Comparison of ENCODE assay signal across 8 cellular contexts in the genomic region with DNA sequence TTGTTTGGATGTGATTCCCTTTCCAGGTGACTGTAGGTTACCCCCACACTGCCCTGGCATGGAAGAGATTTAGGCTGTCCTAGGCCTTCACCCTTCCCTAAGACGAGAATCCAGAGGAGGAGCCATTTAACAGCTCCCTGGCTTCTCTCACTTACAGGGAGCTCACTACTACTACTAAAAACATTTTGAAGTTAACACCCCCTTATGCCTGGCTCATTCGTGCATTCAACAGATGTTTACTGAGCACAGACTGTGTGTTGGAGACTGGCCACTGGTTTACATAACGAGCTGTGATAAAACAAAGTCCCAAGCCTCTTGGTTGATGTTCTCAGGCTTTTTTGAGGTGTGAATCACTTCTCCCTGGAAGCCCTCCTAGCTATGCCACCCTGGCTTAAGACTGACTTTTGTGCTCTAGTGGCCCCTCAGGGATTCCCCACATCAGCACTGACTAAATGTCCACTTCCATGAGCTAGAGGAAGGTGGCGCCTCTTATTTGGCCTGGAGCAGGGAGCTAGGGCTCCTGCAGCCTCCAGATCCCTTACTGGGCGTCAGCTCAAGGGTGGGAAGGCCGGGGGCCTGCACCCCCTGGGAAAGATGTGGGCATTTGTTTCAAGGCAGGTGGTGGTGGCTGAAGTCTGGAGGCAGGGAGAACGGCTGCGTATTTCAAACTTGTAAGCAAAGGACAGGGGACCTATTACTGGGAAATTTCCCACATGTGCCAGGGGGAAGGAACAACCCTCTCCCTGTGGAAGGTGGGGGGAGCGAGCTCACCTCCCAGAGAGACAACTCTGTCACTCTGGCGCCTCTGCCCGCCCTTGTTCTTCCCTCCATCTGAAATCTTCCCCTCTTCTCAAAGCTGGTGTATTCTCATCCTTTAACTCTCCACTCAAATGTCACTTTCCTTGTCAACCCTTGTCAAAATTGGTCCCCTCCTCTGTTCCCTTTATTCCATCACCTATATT. TPM values are rescaled to one million over a fixed set of nuclear protein-coding genes. Genes with fewer than 3 reads are reported as not detected.
DNase-seq lines count a peak whose midpoint lies in the region; ATAC-seq and TF ChIP-seq lines count a peak whose summit lies in the region.

No MANE protein-coding gene starts in this region.

- peak; percentile 62 for DNase-seq in AG08396 (ENCODE audit: low spot score)
- peak; percentile 82 for DNase-seq in H7
- peak; percentile 43 for DNase-seq in WTC11 (ENCODE audit: low spot score)
- DNase-seq in heart left ventricle, result peak in 4 of 5 donors; percentile 73 to 79 (median 76)
- peak; percentile 73 for DNase-seq in putamen (ENCODE audit: low spot score)
- no peak for DNase-seq in NCI-H345 (lab: John Stamatoyannopoulos, UW)
- DNase-seq in activated T-cell treated with anti-CD3 and anti-CD28 coated beads for 4 hours, result no peak

- H3K27me3 ChIP-seq in H7 (ENCODE audit: control insufficient read depth, insufficient read depth, low read length) (no peaks in the 10 kb centered on the region), heart left ventricle (no peaks in the 10 kb centered on the region)

- peak overlapping the region; percentile 66 for H3K27ac Mint-ChIP-seq in WTC11

- CTCF ChIA-PET in WTC11 (lab: Charles Lee), result interaction anchor here (0.6 to 6.5 kb wide), 19 partner anchors 8 to 106 kb away, joined by 3 to 129 read pairs (median 4); partner anchors contain the start of genes FAM89B, MALAT1, SCYL1 and ZNRD2

- H3K4me3 Mint-ChIP-seq in WTC11, result no peak overlapping the region

- H3K36me3 ChIP-seq in H7 (replicated peaks; ENCODE audit: control insufficient read depth, insufficient read depth, low read length), result no peaks in the 10 kb centered on the region
- H3K36me3 ChIP-seq in heart left ventricle, result no peaks in the 10 kb centered on the region

- ATAC-seq in WTC11, result peak; percentile 64
- peak; percentile 45 to 57 (median 49) for ATAC-seq in heart left ventricle
- no peak for ATAC-seq in HG02588 (IDR thresholded peaks at IDR 0.05; ENCODE audit: unreplicated experiment)

- H3K4me3 ChIP-seq in H7 (ENCODE audit: insufficient read depth, low read depth, low read length) (no peak overlapping the region), heart left ventricle (peak overlapping the region in 11 of 12 donors; percentile 16 to 94 (median 78))

- POLR2A ChIA-PET in WTC11 (lab: Charles Lee), result interaction anchor here (0.6 to 5.6 kb wide), 6 partner anchors 11 to 122 kb away, joined by 4 to 248 read pairs (median 62); partner anchors contain the start of gene MALAT1

- no peaks in the 10 kb centered on the region for H3K9me3 Mint-ChIP-seq in WTC11

- 33 to 38% (median 35%) methylated on average over 11 of the region's 11 CpGs for WGBS in heart left ventricle, 4 donors

- TF ChIP-seq CTCF in WTC11 (IDR thresholded peaks at IDR 0.05) (no peak), heart left ventricle (IDR thresholded peaks at IDR 0.05) (peak in 11 of 12 donors; percentile 13 to 65 (median 44))

- peaks cover 39% of the 10 kb centered on the region for H3K4me1 Mint-ChIP-seq in WTC11

- no peaks in the 10 kb centered on the region; the same call in 1 of the 2 replicates for H3K27me3 Mint-ChIP-seq in WTC11 (ENCODE audit: low read depth)

- intact Hi-C loops in heart left ventricle (cut with DNase I), result loop anchor here in 2 of 10 donors (2.0 kb wide), 2 partner anchors 13 to 19 kb away; partner anchors contain the start of gene MALAT1 (in 1 of the 2)

- peak in 1 of 2 donors; percentile 41 for TF ChIP-seq POLR2A in heart left ventricle (IDR thresholded peaks at IDR 0.05)

- peak overlapping the region; percentile 96 to 100 (median 100) for H3K27ac ChIP-seq in heart left ventricle

- no peaks in the 10 kb centered on the region for H3K36me3 Mint-ChIP-seq in WTC11

- no peaks in the 10 kb centered on the region for H3K9me3 ChIP-seq in heart left ventricle

- peaks cover 5 to 57% (median 44%) of the 10 kb centered on the region in 12 donors for H3K4me1 ChIP-seq in heart left ventricle

TF ChIP-seq in WTC11, 78 proteins besides CTCF, POLR2A, EP300 and RAD21:
- TF ChIP-seq TEAD1 (CRISPR knock-in tag; IDR thresholded peaks at IDR 0.05) (no peak), GABPB1 (CRISPR knock-in tag; IDR thresholded peaks at IDR 0.05) (0 out of 2 replicates have a peak, but pooled peaks have one; percentile 17)
TF ChIP-seq in WTC11: peak in this region for 1.

RNA-seq across cellular contexts. Expression of gene MALAT1, which starts 19.4 kb away (rescaled TPM):
- total RNA-seq in H7 (2014; rRNA removed; shearing (Covaris generic)), result 456 and 1,088 TPM in 2 replicates
- total RNA-seq in WTC11 (2021), result 1,830 to 2,350 TPM (median 2,261 TPM) in 3 replicates
- total RNA-seq in heart left ventricle, result 1,000 to 10,000 TPM; 1,047 to 9,662 (median 6,606) TPM
- polyA plus RNA-seq in heart left ventricle, result 1,000 to 10,000 TPM; 1,168 to 4,497 TPM

RNA-seq across cellular contexts. Expression of gene SCYL1, which starts 45.4 kb away (rescaled TPM):
- 70.0 and 72.3 TPM in 2 replicates for total RNA-seq in H7 (2014; rRNA removed; shearing (Covaris generic))
- 69.6 to 76.8 TPM (median 73.0 TPM) in 3 replicates for total RNA-seq in WTC11 (2021)
- 100 to 1,000 TPM in 1 of 9 donors, 10 to 100 TPM in 8; 51.6 to 135 (median 62.2) TPM for total RNA-seq in heart left ventricle
- 10 to 100 TPM; 86.6 to 90.2 TPM for polyA plus RNA-seq in heart left ventricle

RNA-seq across cellular contexts. Expression of gene NEAT1, which starts 56.9 kb away (rescaled TPM):
- 6.4 and 10.6 TPM in 2 replicates for total RNA-seq in H7 (2014; rRNA removed; shearing (Covaris generic))
- total RNA-seq in WTC11 (2021) (28.7 to 38.1 TPM (median 31.7 TPM) in 3 replicates), heart left ventricle (100 to 1,000 TPM in 7 of 9 donors, 10 to 100 TPM in 2; 17.0 to 760 (median 507) TPM)
- polyA plus RNA-seq in heart left ventricle, result 100 to 1,000 TPM; 104 to 532 TPM

Comparison
In these comparisons a context has a peak if more than half of its experiments do, and no peak if none do; other contexts are left out.
1. DNase-seq: peak in AG08396 (single experiment), H7 (single experiment), WTC11 (single experiment), heart left ventricle (4 of 5) and putamen (single experiment); none in NCI-H345 (single experiment) and activated T-cell treated with anti-CD3 and anti-CD28 coated beads for 4 hours (single experiment).